In the genomic region with DNA sequence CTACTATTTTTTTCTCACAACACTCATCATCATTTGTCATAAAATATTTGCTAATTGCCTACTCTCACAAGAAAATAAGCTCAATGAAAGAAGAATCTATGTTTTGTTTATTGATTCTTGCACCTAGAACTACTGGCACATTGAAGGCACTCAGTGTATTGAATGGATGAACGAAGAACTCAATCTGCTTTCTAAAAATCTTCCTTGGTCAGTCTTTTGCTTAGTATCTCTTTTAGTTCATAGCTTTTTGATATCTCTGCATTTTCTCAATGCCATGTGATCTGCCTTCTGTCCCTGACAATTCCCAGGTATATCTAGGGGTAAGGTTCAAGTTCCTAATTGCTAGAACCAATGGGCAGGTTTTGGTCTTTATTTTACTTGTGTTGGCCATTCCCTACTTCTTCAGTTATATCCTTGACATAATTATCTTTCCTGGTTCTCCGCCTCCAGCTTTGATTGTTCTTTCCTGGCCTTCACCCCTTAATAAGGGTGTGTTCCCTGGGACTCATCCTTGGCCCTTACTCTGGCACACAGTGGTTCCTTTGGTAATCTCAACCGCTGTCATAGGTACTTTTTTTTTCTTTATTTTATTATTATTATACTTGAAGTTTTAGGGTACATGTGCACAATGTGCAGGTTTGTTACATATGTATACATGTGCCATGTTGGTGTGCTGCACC, we compare ENCODE assay signal across 21 cellular contexts.
A peak's percentile ranks its signal among the peaks of the same experiment; 100 is the strongest.
DNase-seq lines count a peak whose midpoint lies in the region; ATAC-seq, FAIRE-seq and TF ChIP-seq lines count a peak whose summit lies in the region.
"Had no signal": no experiment of that assay in that cellular context is flagged by ENCODE, and none has a peak within 500 bp of the region (broad histone marks: within the 10 kb centered on the region; RNA-seq: fewer than 3 reads in every experiment).

No MANE protein-coding gene starts in this region.

- POLR2A ChIA-PET in GM12878 (lab: Charles Lee) = no interaction called here

- H3K9me3 Mint-ChIP-seq in activated T-cell treated with anti-CD3 and anti-CD28 coated beads, Interleukin-2, amount 50 U/mL, for 72 hours = peaks cover 13 to 16% of the 10 kb centered on the region in 2 donors
- H3K9me3 Mint-ChIP-seq in HFFc6 = no peaks in the 10 kb centered on the region; the same call in 1 of the 2 replicates
- H3K9me3 Mint-ChIP-seq in memory B cell = peaks cover 9% of the 10 kb centered on the region

- H3K4me3 ChIP-seq in GM12878 (no peak overlapping the region), esophagus squamous epithelium (no peak overlapping the region)

- no peak for DNase-seq in activated T-cell treated with anti-CD3 and anti-CD28 coated beads, Interleukin-2, amount 50 U/mL, for 72 hours
- DNase-seq in activated T-cell treated with anti-CD3 and anti-CD28 coated beads, Interleukin-2, amount 50 U/mL, for 48 hours = no peak
- DNase-seq in HFFc6 (no peak), GM12878 (ENCODE audit: low read depth, low spot score) (no peak), memory B cell (ENCODE audit: low spot score in 2 of 2) (no peak), esophagus squamous epithelium (lab: John Stamatoyannopoulos, UW) (no peak)
- DNase-seq: AML-193; C1 segment of cervical spinal cord; CD8-positive, alpha-beta T cell; DMS53; GDM1; H7; KG1; NCI-H1105; NCI-H146; NCI-H2029; NCI-H2227 treated with DMSO at 0.1 percent for 48 hours; NCI-H510A; NCI-H748 treated with DMSO at 0.1 percent for 48 hours; SIG-M5 had no signal

- TF ChIP-seq POLR2A in GM12878 (IDR thresholded peaks at IDR 0.05; ENCODE audit: low read depth, low read length) = no peak
- no peak for TF ChIP-seq POLR2A in esophagus squamous epithelium (IDR thresholded peaks at IDR 0.05)

- H3K36me3 ChIP-seq in GM12878 (ENCODE audit: control insufficient read depth in 2 of 2, insufficient read depth in 2 of 2, low read length in 1 of 2) = peaks cover 2 to 15% of the 10 kb centered on the region in 2 experiments
- H3K36me3 ChIP-seq in esophagus squamous epithelium = peaks cover 0 to 33% (median 6%) of the 10 kb centered on the region in 3 donors

- intact Hi-C loops in GM12878 (cut with micrococcal nuclease; ENCODE audit: unreplicated experiment) = no loop called here
- intact Hi-C loops in esophagus squamous epithelium (cut with DNase I) = no loop called here

- SMC1A ChIA-PET in GM12878 (lab: Charles Lee; ENCODE audit: uncharacterized antibody, unreplicated experiment) = no interaction called here

- H3K27me3 ChIP-seq in GM12878 (replicated peaks in 1 of 2; ENCODE audit: control insufficient read depth in 2 of 2, insufficient read depth in 2 of 2, low read length in 1 of 2) (no peaks in the 10 kb centered on the region), esophagus squamous epithelium (no peaks in the 10 kb centered on the region)

- peaks cover 3% of the 10 kb centered on the region; the same call in 2 of the 3 replicates for H3K9me3 ChIP-seq in GM12878 (replicated peaks; ENCODE audit: control insufficient read depth, insufficient read depth, low read length)
- no peaks in the 10 kb centered on the region for H3K9me3 ChIP-seq in esophagus squamous epithelium

- no peak for TF ChIP-seq RAD21 in GM12878 (IDR thresholded peaks at IDR 0.05; ENCODE audit: insufficient read depth, low read depth, low read length)

- no peak for ATAC-seq in activated T-cell treated with anti-CD3 and anti-CD28 coated beads, Interleukin-2, amount 50 U/mL, for 72 hours (replicated peaks in 1 of 2)
- ATAC-seq in GM12878 (no peak), memory B cell (ENCODE audit: low read depth) (no peak), GM18498 (IDR thresholded peaks at IDR 0.05; ENCODE audit: unreplicated experiment) (no peak)
- ATAC-seq: CD8-positive, alpha-beta T cell had no signal

- no peak for FAIRE-seq in GM12878 (lab: Jason Lieb, UNC)

- in situ Hi-C loops in GM12878 (cut with MboI) = no loop called here

- CTCF ChIA-PET in GM12878 (lab: Yijun Ruan, JAX) = no interaction called here

- H3K27ac ChIP-seq in GM12878 (ENCODE audit: control insufficient read depth, insufficient read depth) (no peak overlapping the region), esophagus squamous epithelium (no peak overlapping the region)

- WGBS in GM12878 (ENCODE audit: insufficient coverage, insufficient replicate concordance, low lambda C conversion rate, missing lambda C conversion rate) = 95% methylated on average over 3 of the region's 3 CpGs
- 95 to 97% methylated on average over 3 of the region's 3 CpGs for WGBS in esophagus squamous epithelium, 2 donors

- H3K9ac ChIP-seq in GM12878 (ENCODE audit: control insufficient read depth, insufficient read depth, low read length) = no peak overlapping the region

- H3K4me2 ChIP-seq in GM12878 (ENCODE audit: control insufficient read depth, insufficient read depth) = no peak overlapping the region

- TF ChIP-seq EP300 in GM12878 (IDR thresholded peaks at IDR 0.05; ENCODE audit: borderline replicate concordance in 1 of 2, control insufficient read depth in 1 of 2, low read depth in 2 of 2, low read length in 2 of 2) = no peak

- peaks cover 24 to 44% of the 10 kb centered on the region in 2 donors for H3K36me3 Mint-ChIP-seq in activated T-cell treated with anti-CD3 and anti-CD28 coated beads, Interleukin-2, amount 50 U/mL, for 72 hours (ENCODE audit: insufficient read depth in 2 of 2)
- H3K36me3 Mint-ChIP-seq in HFFc6 (ENCODE audit: low read depth) = peaks cover 31% of the 10 kb centered on the region
- H3K36me3 Mint-ChIP-seq in memory B cell = peaks cover 24% of the 10 kb centered on the region

- RAD21 ChIA-PET in GM12878 (lab: Charles Lee; ENCODE audit: unreplicated experiment) = no interaction called here

- no peak overlapping the region for H2AFZ ChIP-seq in GM12878 (ENCODE audit: control insufficient read depth, low read depth, low read length)

- H3K79me2 ChIP-seq in GM12878 (ENCODE audit: control insufficient read depth, insufficient read depth, low read length) = no peaks in the 10 kb centered on the region

- BruUV-seq in GM12878 (replicated peaks; lab: Mats Ljungman, UMichigan) = no TSS peak

- H3K4me3 Mint-ChIP-seq in activated T-cell treated with anti-CD3 and anti-CD28 coated beads, Interleukin-2, amount 50 U/mL, for 72 hours = no peak overlapping the region
- H3K4me3 Mint-ChIP-seq in HFFc6 (peak overlapping the region; percentile 5; the same call in 1 of the 2 replicates), memory B cell (no peak overlapping the region)
- H3K4me3 Mint-ChIP-seq: CD8-positive, alpha-beta T cell had no signal

- no peaks in the 10 kb centered on the region for H4K20me1 ChIP-seq in GM12878 (ENCODE audit: control insufficient read depth, insufficient read depth)

- peaks cover 33% of the 10 kb centered on the region for H3K4me1 Mint-ChIP-seq in activated T-cell treated with anti-CD3 and anti-CD28 coated beads, Interleukin-2, amount 50 U/mL, for 72 hours (ENCODE audit: low read depth)
- H3K4me1 Mint-ChIP-seq in HFFc6 (ENCODE audit: low read depth) (peaks cover 61% of the 10 kb centered on the region), memory B cell (no peaks in the 10 kb centered on the region)

- H3K4me1 ChIP-seq in GM12878 (ENCODE audit: control insufficient read depth, insufficient read depth, low read length) (peaks cover 13% of the 10 kb centered on the region), esophagus squamous epithelium (peaks cover 9 to 27% (median 11%) of the 10 kb centered on the region in 3 donors)

- no peaks in the 10 kb centered on the region for H3K27me3 Mint-ChIP-seq in activated T-cell treated with anti-CD3 and anti-CD28 coated beads, Interleukin-2, amount 50 U/mL, for 72 hours (ENCODE audit: low read depth)
- peaks cover 31% of the 10 kb centered on the region for H3K27me3 Mint-ChIP-seq in HFFc6 (ENCODE audit: insufficient read depth)
- H3K27me3 Mint-ChIP-seq in memory B cell = no peaks in the 10 kb centered on the region

- TF ChIP-seq CTCF in HFFc6 (IDR thresholded peaks at IDR 0.05) (no peak), GM12878 (IDR thresholded peaks at IDR 0.05 in 2 of 3, conservative IDR thresholded peaks at IDR 0.05 in 1 of 3; ENCODE audit: control insufficient read depth in 2 of 3, extremely low read depth in 1 of 3, insufficient read depth in 1 of 3, low read depth in 3 of 3, low read length in 3 of 3) (no peak), esophagus squamous epithelium (IDR thresholded peaks at IDR 0.05) (no peak)

- peak overlapping the region; percentile 1 for H3K27ac Mint-ChIP-seq in activated T-cell treated with anti-CD3 and anti-CD28 coated beads, Interleukin-2, amount 50 U/mL, for 72 hours
- peak overlapping the region; percentile 3; the same call in 1 of the 2 replicates for H3K27ac Mint-ChIP-seq in HFFc6
- H3K27ac Mint-ChIP-seq in memory B cell = peak overlapping the region; percentile 2
- H3K27ac Mint-ChIP-seq: CD8-positive, alpha-beta T cell had no signal

TF ChIP-seq in GM12878, 131 proteins besides CTCF, POLR2A, EP300 and RAD21:
- TF ChIP-seq, protein P1, sequence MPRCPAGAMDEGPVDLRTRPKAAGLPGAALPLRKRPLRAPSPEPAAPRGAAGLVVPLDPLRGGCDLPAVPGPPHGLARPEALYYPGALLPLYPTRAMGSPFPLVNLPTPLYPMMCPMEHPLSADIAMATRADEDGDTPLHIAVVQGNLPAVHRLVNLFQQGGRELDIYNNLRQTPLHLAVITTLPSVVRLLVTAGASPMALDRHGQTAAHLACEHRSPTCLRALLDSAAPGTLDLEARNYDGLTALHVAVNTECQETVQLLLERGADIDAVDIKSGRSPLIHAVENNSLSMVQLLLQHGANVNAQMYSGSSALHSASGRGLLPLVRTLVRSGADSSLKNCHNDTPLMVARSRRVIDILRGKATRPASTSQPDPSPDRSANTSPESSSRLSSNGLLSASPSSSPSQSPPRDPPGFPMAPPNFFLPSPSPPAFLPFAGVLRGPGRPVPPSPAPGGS (IDR thresholded peaks at IDR 0.05; ENCODE audit: borderline replicate concordance, insufficient read depth, low read depth, low read length, poor library complexity, severe bottlenecking) = peak; percentile 3
- no peak for TF ChIP-seq CHD1 (IDR thresholded peaks at IDR 0.05; ENCODE audit: low read depth, low read length)
TF ChIP-seq in GM12878: peak in this region for 1.
